29 cellular contexts compared by ENCODE assay signal in the genomic region with DNA sequence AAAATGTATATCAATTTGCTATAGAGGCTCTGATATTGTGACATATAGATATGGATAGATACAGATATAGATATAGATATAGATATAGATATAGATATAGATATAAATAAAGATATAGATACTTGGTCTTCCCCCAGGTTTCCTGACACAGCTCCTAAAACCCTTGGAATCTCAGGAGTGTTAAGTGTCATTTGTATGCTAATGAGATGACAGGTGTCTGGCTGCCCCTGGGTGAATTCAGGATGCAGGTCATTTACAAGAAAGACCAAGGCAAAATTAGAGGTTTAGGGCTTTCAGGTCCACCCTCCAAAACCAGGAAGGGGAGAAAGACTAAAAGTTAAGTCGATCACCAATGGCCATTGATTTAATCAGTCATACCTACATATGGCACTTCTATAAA.
"Had no signal": no experiment of that assay in that cellular context is flagged by ENCODE, and none has a peak within 500 bp of the region (broad histone marks: within the 10 kb centered on the region; RNA-seq: fewer than 3 reads in every experiment).

No MANE protein-coding gene starts in this region.

- H3K27ac ChIP-seq: esophagus muscularis mucosa, foreskin keratinocyte, gastrocnemius medialis, heart left ventricle had no signal

- H3K27me3 Mint-ChIP-seq: activated CD8-positive, alpha-beta T cell treated with anti-CD3 and anti-CD28 coated beads for 36 hours; activated naive CD8-positive, alpha-beta T cell; activated T-helper 17 cell treated with anti-CD3 and anti-CD28 coated beads, Interleukin-2, amount 50 U/mL, for 72 hours; effector memory CD8-positive, alpha-beta T cell; T-helper 17 cell had no signal

- H3K4me1 ChIP-seq: esophagus muscularis mucosa, foreskin keratinocyte, gastrocnemius medialis, heart left ventricle had no signal

- H3K27ac Mint-ChIP-seq: activated CD8-positive, alpha-beta T cell treated with anti-CD3 and anti-CD28 coated beads for 36 hours; activated naive CD8-positive, alpha-beta T cell; activated T-helper 17 cell treated with anti-CD3 and anti-CD28 coated beads, Interleukin-2, amount 50 U/mL, for 72 hours; effector memory CD8-positive, alpha-beta T cell; T-helper 17 cell; T-helper 2 cell treated with Interferon-gamma antibody and Interleukin-4, amounts not matched to agents 5 μg/mL and 100 μg/mL, for 36 hours had no signal

- DNase-seq: activated CD4-positive, alpha-beta T cell treated with anti-CD3 and anti-CD28 coated beads for 1 hour; activated CD4-positive, alpha-beta T cell treated with anti-CD3 and anti-CD28 coated beads for 4 hours; activated CD4-positive, alpha-beta T cell treated with anti-CD3 and anti-CD28 coated beads, Interleukin-2, amount 50 U/mL, for 1 hour; activated CD4-positive, alpha-beta T cell treated with anti-CD3 and anti-CD28 coated beads, Interleukin-2, amount 50 U/mL, for 48 hours; activated CD8-positive, alpha-beta memory T cell treated with anti-CD3 and anti-CD28 coated beads for 24 hours; activated CD8-positive, alpha-beta T cell treated with anti-CD3 and anti-CD28 coated beads for 36 hours; activated effector memory CD4-positive, alpha-beta T cell treated with Interleukin-2 at 50 U/mL for 16 hours; activated gamma-delta T cell treated with Interleukin-2 at 50 U/mL for 16 hours; activated naive CD4-positive, alpha-beta T cell treated with anti-CD3 and anti-CD28 coated beads, Interleukin-2, amount 50 U/mL, for 16 hours; activated naive CD4-positive, alpha-beta T cell treated with Interleukin-2 at 50 U/mL for 16 hours; activated T-cell treated with anti-CD3 and anti-CD28 coated beads, Interleukin-2, amount 50 U/mL, for 4 hours; amniotic stem cell; anterior cingulate cortex; caudate nucleus; cortex of kidney; dermis blood vessel endothelial cell; effector CD4-positive, alpha-beta T cell; effector memory CD8-positive, alpha-beta T cell; erythroblast; foreskin keratinocyte; gastrocnemius medialis; glutamatergic neuron; heart left ventricle; T-helper 1 cell; T-helper 17 cell had no signal

- H3K9me3 ChIP-seq: gastrocnemius medialis had no signal

- ATAC-seq: activated CD8-positive, alpha-beta T cell treated with anti-CD3 and anti-CD28 coated beads for 36 hours; activated T-cell treated with anti-CD3 and anti-CD28 coated beads, Interleukin-2, amount 50 U/mL, for 4 hours; activated T-helper 17 cell treated with anti-CD3 and anti-CD28 coated beads, Interleukin-2, amount 50 U/mL, for 72 hours; effector memory CD8-positive, alpha-beta T cell; foreskin keratinocyte; gastrocnemius medialis; heart left ventricle; T-helper 17 cell had no signal

- H3K4me3 ChIP-seq: esophagus muscularis mucosa, gastrocnemius medialis, heart left ventricle had no signal

- H3K36me3 ChIP-seq: esophagus muscularis mucosa, gastrocnemius medialis, heart left ventricle had no signal

- H3K27me3 ChIP-seq: esophagus muscularis mucosa, foreskin keratinocyte, gastrocnemius medialis, heart left ventricle had no signal

- H3K36me3 Mint-ChIP-seq: activated naive CD8-positive, alpha-beta T cell had no signal

- H3K4me1 Mint-ChIP-seq: activated T-helper 17 cell treated with anti-CD3 and anti-CD28 coated beads, Interleukin-2, amount 50 U/mL, for 72 hours; T-helper 17 cell had no signal

- H3K4me3 Mint-ChIP-seq: activated CD8-positive, alpha-beta T cell treated with anti-CD3 and anti-CD28 coated beads for 36 hours; activated naive CD8-positive, alpha-beta T cell; activated T-cell treated with anti-CD3 and anti-CD28 coated beads, Interleukin-2, amount 50 U/mL, for 4 hours; activated T-helper 17 cell treated with anti-CD3 and anti-CD28 coated beads, Interleukin-2, amount 50 U/mL, for 72 hours; effector memory CD8-positive, alpha-beta T cell; T-helper 17 cell; T-helper 2 cell treated with Interferon-gamma antibody and Interleukin-4, amounts not matched to agents 5 μg/mL and 100 μg/mL, for 36 hours had no signal
